Comparison of ENCODE assay signal across 1 cellular context in genomic region chr9:113056191-113057106, GRCh38.
A peak's percentile ranks its signal among the peaks of the same experiment; 100 is the strongest.
TF ChIP-seq lines count a peak whose summit lies in the region.

Gene ZFP37 (minus strand): TSS chr9:113056724. CDS start chr9:113056688, 36 bp downstream.

TF ChIP-seq in K562, 482 proteins besides CTCF, POLR2A, EP300 and RAD21 (continued from another document and continues in another):
- TF ChIP-seq TSHZ1 (CRISPR knock-in tag; IDR thresholded peaks at IDR 0.05) (no peak), DACH1 (IDR thresholded peaks at IDR 0.05; ENCODE audit: partially characterized antibody) (no peak), SMAD1 (IDR thresholded peaks at IDR 0.05; ENCODE audit: low read depth, low read length, partially characterized antibody) (no peak), KAT8 (IDR thresholded peaks at IDR 0.05; ENCODE audit: low read depth) (no peak), HNRNPH1 (optimal IDR thresholded peaks at IDR 0.05; ENCODE audit: low read depth, low read length) (no peak), ZNF584 (CRISPR knock-in tag; IDR thresholded peaks at IDR 0.05; ENCODE audit: low read depth) (0 out of 2 replicates have a peak, but pooled peaks have one; percentile 32), JUNB (CRISPR knock-in tag; conservative IDR thresholded peaks at IDR 0.05) (no peak), ZNF785 (CRISPR knock-in tag; IDR thresholded peaks at IDR 0.05) (no peak), TCF7L2 (IDR thresholded peaks at IDR 0.05; ENCODE audit: low read depth, low read length) (peak; percentile 95), IRF2 (CRISPR knock-in tag; IDR thresholded peaks at IDR 0.05) (no peak), NFIC (IDR thresholded peaks at IDR 0.05) (no peak), THRAP3 (IDR thresholded peaks at IDR 0.05; ENCODE audit: borderline replicate concordance) (no peak), CAMTA2 (CRISPR knock-in tag; conservative IDR thresholded peaks at IDR 0.05) (no peak), PRPF4 (IDR thresholded peaks at IDR 0.05; ENCODE audit: insufficient read depth, low read depth, low read length, poor library complexity, severe bottlenecking) (no peak), ZNF583 (CRISPR knock-in tag; IDR thresholded peaks at IDR 0.05) (no peak), ARID3A (IDR thresholded peaks at IDR 0.05; ENCODE audit: borderline replicate concordance, low read depth, low read length) (no peak), SAFB2 (IDR thresholded peaks at IDR 0.05; ENCODE audit: borderline replicate concordance, low read depth, low read length, severe bottlenecking) (no peak), SNIP1 (IDR thresholded peaks at IDR 0.05; ENCODE audit: low read depth) (no peak), MEF2A (IDR thresholded peaks at IDR 0.05; ENCODE audit: control insufficient read depth, low read depth, low read length) (no peak), RBM34 (IDR thresholded peaks at IDR 0.05; ENCODE audit: borderline replicate concordance, insufficient read depth, low read length) (no peak), ID3 (CRISPR knock-in tag; IDR thresholded peaks at IDR 0.05) (no peak), ID3 (tag; IDR thresholded peaks at IDR 0.05) (no peak), RFX5 (IDR thresholded peaks at IDR 0.05; ENCODE audit: low read depth, low read length) (no peak), LEF1 (IDR thresholded peaks at IDR 0.05) (no peak), ZC3H4 (CRISPR knock-in tag; IDR thresholded peaks at IDR 0.05; ENCODE audit: borderline replicate concordance) (no peak), TARDBP (IDR thresholded peaks at IDR 0.05) (no peak), FOXJ3 (CRISPR knock-in tag; IDR thresholded peaks at IDR 0.05) (no peak), NR3C1 (CRISPR knock-in tag; IDR thresholded peaks at IDR 0.05) (no peak), HNRNPL (IDR thresholded peaks at IDR 0.05; ENCODE audit: low read depth, low read length) (no peak), RBM25 (IDR thresholded peaks at IDR 0.05; ENCODE audit: low read depth, low read length, severe bottlenecking) (no peak), ETV5 (CRISPR knock-in tag; IDR thresholded peaks at IDR 0.05; ENCODE audit: low read depth) (0 out of 2 replicates have a peak, but pooled peaks have one; percentile 40), TEAD2 (tag; IDR thresholded peaks at IDR 0.05) (no peak), CREM (IDR thresholded peaks at IDR 0.05; ENCODE audit: low read depth) (peak; percentile 86), POU5F1 (IDR thresholded peaks at IDR 0.05; ENCODE audit: borderline replicate concordance, low read depth, low read length, partially characterized antibody) (no peak), ZNF253 (CRISPR knock-in tag; conservative IDR thresholded peaks at IDR 0.05) (no peak), NUFIP1 (IDR thresholded peaks at IDR 0.05; ENCODE audit: partially characterized antibody) (no peak), ZNF408 (CRISPR knock-in tag; IDR thresholded peaks at IDR 0.05; ENCODE audit: low read depth) (no peak), NCOA1 (IDR thresholded peaks at IDR 0.05; ENCODE audit: low read depth) (no peak), HDAC2 (IDR thresholded peaks at IDR 0.05) (no peak), CREBBP (IDR thresholded peaks at IDR 0.05; ENCODE audit: low read depth, low read length) (no peak), ETV6 (IDR thresholded peaks at IDR 0.05; ENCODE audit: borderline replicate concordance in 1 of 2, low read depth in 2 of 2, low read length in 1 of 2) (no peak), ETV6 (CRISPR knock-in tag; IDR thresholded peaks at IDR 0.05; ENCODE audit: borderline replicate concordance) (no peak), KAT2B (IDR thresholded peaks at IDR 0.05; ENCODE audit: low read depth, low read length) (no peak), KAT7 (CRISPR knock-in tag; IDR thresholded peaks at IDR 0.05; ENCODE audit: borderline replicate concordance) (no peak), TEAD1 (CRISPR knock-in tag; IDR thresholded peaks at IDR 0.05) (no peak), CBFB (CRISPR knock-in tag; IDR thresholded peaks at IDR 0.05) (no peak), SPI1 (IDR thresholded peaks at IDR 0.05; ENCODE audit: borderline replicate concordance, low read depth, low read length) (peak; percentile 56; the same call in 1 of the 2 replicates), AFF1 (IDR thresholded peaks at IDR 0.05; ENCODE audit: low read depth in 1 of 2, partially characterized antibody in 2 of 2) (no peak)
- TF ChIP-seq, protein P1, sequence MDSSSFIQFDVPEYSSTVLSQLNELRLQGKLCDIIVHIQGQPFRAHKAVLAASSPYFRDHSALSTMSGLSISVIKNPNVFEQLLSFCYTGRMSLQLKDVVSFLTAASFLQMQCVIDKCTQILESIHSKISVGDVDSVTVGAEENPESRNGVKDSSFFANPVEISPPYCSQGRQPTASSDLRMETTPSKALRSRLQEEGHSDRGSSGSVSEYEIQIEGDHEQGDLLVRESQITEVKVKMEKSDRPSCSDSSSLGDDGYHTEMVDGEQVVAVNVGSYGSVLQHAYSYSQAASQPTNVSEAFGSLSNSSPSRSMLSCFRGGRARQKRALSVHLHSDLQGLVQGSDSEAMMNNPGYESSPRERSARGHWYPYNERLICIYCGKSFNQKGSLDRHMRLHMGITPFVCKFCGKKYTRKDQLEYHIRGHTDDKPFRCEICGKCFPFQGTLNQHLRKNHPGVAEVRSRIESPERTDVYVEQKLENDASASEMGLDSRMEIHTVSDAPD (CRISPR knock-in tag; IDR thresholded peaks at IDR 0.05), result no peak
- TF ChIP-seq, protein P2, sequence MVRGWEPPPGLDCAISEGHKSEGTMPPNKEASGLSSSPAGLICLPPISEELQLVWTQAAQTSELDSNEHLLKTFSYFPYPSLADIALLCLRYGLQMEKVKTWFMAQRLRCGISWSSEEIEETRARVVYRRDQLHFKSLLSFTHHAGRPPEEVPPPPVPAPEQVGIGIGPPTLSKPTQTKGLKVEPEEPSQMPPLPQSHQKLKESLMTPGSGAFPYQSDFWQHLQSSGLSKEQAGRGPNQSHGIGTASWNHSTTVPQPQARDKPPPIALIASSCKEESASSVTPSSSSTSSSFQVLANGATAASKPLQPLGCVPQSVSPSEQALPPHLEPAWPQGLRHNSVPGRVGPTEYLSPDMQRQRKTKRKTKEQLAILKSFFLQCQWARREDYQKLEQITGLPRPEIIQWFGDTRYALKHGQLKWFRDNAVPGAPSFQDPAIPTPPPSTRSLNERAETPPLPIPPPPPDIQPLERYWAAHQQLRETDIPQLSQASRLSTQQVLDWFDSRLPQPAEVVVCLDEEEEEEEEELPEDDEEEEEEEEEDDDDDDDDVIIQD (CRISPR knock-in tag; IDR thresholded peaks at IDR 0.05), result no peak
- TF ChIP-seq, protein P3, sequence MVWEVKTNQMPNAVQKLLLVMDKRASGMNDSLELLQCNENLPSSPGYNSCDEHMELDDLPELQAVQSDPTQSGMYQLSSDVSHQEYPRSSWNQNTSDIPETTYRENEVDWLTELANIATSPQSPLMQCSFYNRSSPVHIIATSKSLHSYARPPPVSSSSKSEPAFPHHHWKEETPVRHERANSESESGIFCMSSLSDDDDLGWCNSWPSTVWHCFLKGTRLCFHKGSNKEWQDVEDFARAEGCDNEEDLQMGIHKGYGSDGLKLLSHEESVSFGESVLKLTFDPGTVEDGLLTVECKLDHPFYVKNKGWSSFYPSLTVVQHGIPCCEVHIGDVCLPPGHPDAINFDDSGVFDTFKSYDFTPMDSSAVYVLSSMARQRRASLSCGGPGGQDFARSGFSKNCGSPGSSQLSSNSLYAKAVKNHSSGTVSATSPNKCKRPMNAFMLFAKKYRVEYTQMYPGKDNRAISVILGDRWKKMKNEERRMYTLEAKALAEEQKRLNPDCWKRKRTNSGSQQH (CRISPR knock-in tag; IDR thresholded peaks at IDR 0.05), result no peak
- TF ChIP-seq, protein P4, sequence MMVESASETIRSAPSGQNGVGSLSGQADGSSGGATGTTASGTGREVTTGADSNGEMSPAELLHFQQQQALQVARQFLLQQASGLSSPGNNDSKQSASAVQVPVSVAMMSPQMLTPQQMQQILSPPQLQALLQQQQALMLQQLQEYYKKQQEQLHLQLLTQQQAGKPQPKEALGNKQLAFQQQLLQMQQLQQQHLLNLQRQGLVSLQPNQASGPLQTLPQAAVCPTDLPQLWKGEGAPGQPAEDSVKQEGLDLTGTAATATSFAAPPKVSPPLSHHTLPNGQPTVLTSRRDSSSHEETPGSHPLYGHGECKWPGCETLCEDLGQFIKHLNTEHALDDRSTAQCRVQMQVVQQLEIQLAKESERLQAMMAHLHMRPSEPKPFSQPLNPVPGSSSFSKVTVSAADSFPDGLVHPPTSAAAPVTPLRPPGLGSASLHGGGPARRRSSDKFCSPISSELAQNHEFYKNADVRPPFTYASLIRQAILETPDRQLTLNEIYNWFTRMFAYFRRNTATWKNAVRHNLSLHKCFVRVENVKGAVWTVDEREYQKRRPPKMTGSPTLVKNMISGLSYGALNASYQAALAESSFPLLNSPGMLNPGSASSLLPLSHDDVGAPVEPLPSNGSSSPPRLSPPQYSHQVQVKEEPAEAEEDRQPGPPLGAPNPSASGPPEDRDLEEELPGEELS (CRISPR knock-in tag; IDR thresholded peaks at IDR 0.05; ENCODE audit: borderline replicate concordance), result no peak
- TF ChIP-seq, protein P5, sequence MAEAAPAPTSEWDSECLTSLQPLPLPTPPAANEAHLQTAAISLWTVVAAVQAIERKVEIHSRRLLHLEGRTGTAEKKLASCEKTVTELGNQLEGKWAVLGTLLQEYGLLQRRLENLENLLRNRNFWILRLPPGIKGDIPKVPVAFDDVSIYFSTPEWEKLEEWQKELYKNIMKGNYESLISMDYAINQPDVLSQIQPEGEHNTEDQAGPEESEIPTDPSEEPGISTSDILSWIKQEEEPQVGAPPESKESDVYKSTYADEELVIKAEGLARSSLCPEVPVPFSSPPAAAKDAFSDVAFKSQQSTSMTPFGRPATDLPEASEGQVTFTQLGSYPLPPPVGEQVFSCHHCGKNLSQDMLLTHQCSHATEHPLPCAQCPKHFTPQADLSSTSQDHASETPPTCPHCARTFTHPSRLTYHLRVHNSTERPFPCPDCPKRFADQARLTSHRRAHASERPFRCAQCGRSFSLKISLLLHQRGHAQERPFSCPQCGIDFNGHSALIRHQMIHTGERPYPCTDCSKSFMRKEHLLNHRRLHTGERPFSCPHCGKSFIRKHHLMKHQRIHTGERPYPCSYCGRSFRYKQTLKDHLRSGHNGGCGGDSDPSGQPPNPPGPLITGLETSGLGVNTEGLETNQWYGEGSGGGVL (CRISPR knock-in tag; IDR thresholded peaks at IDR 0.05), result no peak
